ENCODE assay signal across 1 cellular context in the genomic region with DNA sequence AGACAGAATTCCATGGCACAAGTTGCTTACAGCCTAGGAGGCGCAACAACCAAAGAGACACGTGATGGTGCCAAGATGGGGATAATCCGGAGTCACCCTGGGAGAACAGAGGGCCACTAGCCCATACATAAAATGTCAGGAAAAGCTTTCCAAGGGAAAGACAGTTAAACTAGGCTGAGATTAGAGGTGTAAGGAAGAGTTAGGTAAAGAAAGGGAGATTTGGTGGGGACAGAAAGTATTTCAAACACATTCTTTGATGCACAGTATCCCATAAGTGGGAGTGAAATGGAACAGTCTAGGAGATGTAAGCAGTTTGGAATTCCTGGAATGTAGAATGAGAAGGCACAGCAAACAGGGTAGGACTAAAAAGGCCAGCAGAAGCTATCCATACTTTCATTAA.
TF ChIP-seq lines count a peak whose summit lies in the region.

No MANE protein-coding gene starts in this region.

TF ChIP-seq in IMR-90, 13 proteins besides CTCF, POLR2A, EP300 and RAD21 (continued from another document):
- TF ChIP-seq, protein P1, sequence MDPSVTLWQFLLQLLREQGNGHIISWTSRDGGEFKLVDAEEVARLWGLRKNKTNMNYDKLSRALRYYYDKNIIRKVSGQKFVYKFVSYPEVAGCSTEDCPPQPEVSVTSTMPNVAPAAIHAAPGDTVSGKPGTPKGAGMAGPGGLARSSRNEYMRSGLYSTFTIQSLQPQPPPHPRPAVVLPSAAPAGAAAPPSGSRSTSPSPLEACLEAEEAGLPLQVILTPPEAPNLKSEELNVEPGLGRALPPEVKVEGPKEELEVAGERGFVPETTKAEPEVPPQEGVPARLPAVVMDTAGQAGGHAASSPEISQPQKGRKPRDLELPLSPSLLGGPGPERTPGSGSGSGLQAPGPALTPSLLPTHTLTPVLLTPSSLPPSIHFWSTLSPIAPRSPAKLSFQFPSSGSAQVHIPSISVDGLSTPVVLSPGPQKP (IDR thresholded peaks at IDR 0.05; ENCODE audit: borderline replicate concordance, low read depth, low read length) = no peak
- TF ChIP-seq RCOR1 (IDR thresholded peaks at IDR 0.05; ENCODE audit: insufficient replicate concordance, low read length) = no peak
- TF ChIP-seq CHD1 (IDR thresholded peaks at IDR 0.05; ENCODE audit: low read depth, low read length) = no peak
